ENCODE assay signal across 11 cellular contexts in the genomic region with DNA sequence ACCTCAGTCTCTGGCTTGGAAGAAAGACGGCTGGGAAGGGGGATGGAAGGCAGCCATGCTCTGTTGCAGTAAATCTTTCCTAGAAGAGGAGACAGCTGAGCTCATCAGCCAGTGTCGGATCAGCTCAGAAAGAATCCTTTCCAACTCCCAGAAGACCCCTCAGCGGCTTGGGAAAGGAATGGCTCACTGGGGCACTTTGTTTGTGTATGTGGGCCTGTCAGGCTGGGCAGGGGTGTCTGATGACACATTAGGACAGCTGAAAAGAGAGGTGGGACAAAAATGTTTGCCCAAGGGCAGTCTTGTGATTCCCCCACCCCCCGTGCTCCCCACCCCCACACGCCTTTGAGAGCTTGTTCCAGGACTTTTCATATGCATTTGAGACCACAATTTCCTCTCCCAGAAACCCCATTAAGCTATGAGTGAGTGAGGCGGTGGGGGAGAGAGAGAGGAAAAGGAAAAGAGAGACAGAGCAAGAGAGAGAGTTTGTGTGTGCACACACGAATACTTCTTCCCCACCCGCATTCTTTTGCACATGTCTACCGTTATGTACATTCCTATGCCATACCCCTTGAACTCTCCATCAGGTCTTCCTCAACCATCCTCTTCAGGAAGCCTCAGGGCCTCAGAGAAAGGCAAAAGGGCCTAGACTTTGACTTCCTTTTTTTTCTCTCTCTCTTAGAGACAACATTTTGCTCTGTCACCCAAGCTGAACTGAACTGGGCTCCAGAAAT.
DNase-seq lines count a peak whose midpoint lies in the region; ATAC-seq and TF ChIP-seq lines count a peak whose summit lies in the region.
"Had no signal": no experiment of that assay in that cellular context is flagged by ENCODE, and none has a peak within 500 bp of the region (broad histone marks: within the 10 kb centered on the region; RNA-seq: fewer than 3 reads in every experiment).

No MANE protein-coding gene starts in this region.

- H3K9me3 ChIP-seq in CD8-positive, alpha-beta T cell (ENCODE audit: low read length) = no peaks in the 10 kb centered on the region
- H3K9me3 ChIP-seq in ovary = no peaks in the 10 kb centered on the region

- 57 to 70% (median 67%) methylated on average over 9 of the region's 9 CpGs for WGBS in ovary, 3 donors

- H3K27ac ChIP-seq in CD8-positive, alpha-beta T cell (ENCODE audit: low read depth, low read length) = no peak overlapping the region
- H3K27ac ChIP-seq in ovary = no peak overlapping the region
- H3K27ac ChIP-seq: VCaP had no signal

- no peak overlapping the region for H3K4me3 Mint-ChIP-seq in CD8-positive, alpha-beta T cell
- H3K4me3 Mint-ChIP-seq in activated naive CD8-positive, alpha-beta T cell treated with anti-CD3 and anti-CD28 coated beads for 36 hours = no peak overlapping the region
- peak overlapping the region in 2 of 3 experiments; percentile 41 to 48 for H3K4me3 Mint-ChIP-seq in nephron

- H3K27ac Mint-ChIP-seq in CD8-positive, alpha-beta T cell = peak overlapping the region; percentile 60
- H3K27ac Mint-ChIP-seq in activated naive CD8-positive, alpha-beta T cell treated with anti-CD3 and anti-CD28 coated beads for 36 hours = peak overlapping the region; percentile 61
- H3K27ac Mint-ChIP-seq in nephron = peak overlapping the region in 2 of 3 experiments; percentile 98 to 99

- no peaks in the 10 kb centered on the region for H3K27me3 Mint-ChIP-seq in CD8-positive, alpha-beta T cell (ENCODE audit: low read depth)
- H3K27me3 Mint-ChIP-seq in activated naive CD8-positive, alpha-beta T cell treated with anti-CD3 and anti-CD28 coated beads for 36 hours = no peaks in the 10 kb centered on the region
- no peaks in the 10 kb centered on the region for H3K27me3 Mint-ChIP-seq in nephron (ENCODE audit: low read depth)

- no peaks in the 10 kb centered on the region for H3K27me3 ChIP-seq in CD8-positive, alpha-beta T cell (ENCODE audit: insufficient read depth, low read length)
- no peaks in the 10 kb centered on the region for H3K27me3 ChIP-seq in ovary

- no peak overlapping the region for H3K4me3 ChIP-seq in CD8-positive, alpha-beta T cell (ENCODE audit: low read depth, low read length)
- H3K4me3 ChIP-seq in ovary = no peak overlapping the region

- no peaks in the 10 kb centered on the region for H3K36me3 Mint-ChIP-seq in CD8-positive, alpha-beta T cell
- H3K36me3 Mint-ChIP-seq in activated naive CD8-positive, alpha-beta T cell treated with anti-CD3 and anti-CD28 coated beads for 36 hours = no peaks in the 10 kb centered on the region
- no peaks in the 10 kb centered on the region for H3K36me3 Mint-ChIP-seq in nephron (ENCODE audit: low read depth)

- no peak for TF ChIP-seq CTCF in CD8-positive, alpha-beta T cell (IDR thresholded peaks at IDR 0.05)
- TF ChIP-seq CTCF in nephron (IDR thresholded peaks at IDR 0.05; ENCODE audit: unreplicated experiment in 3 of 3) (no peak), ovary (IDR thresholded peaks at IDR 0.05) (no peak)

- intact Hi-C loops in CD8-positive, alpha-beta T cell (cut with DNase I, micrococcal nuclease) = loop anchor here in 1 of 2 experiments (10.0 kb wide), 1 partner anchor 139 kb away; no protein-coding TSS in a partner anchor
- intact Hi-C loops in ovary (cut with DNase I) = loop anchor here in 1 of 4 donors (5.0 kb wide), 1 partner anchor 63 kb away; no protein-coding TSS in a partner anchor

- H3K4me1 ChIP-seq in CD8-positive, alpha-beta T cell (ENCODE audit: insufficient read depth, low read length) = peaks cover 12% of the 10 kb centered on the region
- H3K4me1 ChIP-seq in ovary (ENCODE audit: insufficient read depth) = peaks cover 20% of the 10 kb centered on the region

- H3K4me1 Mint-ChIP-seq in CD8-positive, alpha-beta T cell (ENCODE audit: low read depth) = peaks cover 17% of the 10 kb centered on the region
- H3K4me1 Mint-ChIP-seq in activated naive CD8-positive, alpha-beta T cell treated with anti-CD3 and anti-CD28 coated beads for 36 hours = peaks cover 15% of the 10 kb centered on the region
- peaks cover 98% of the 10 kb centered on the region for H3K4me1 Mint-ChIP-seq in nephron

- DNase-seq in CD8-positive, alpha-beta T cell = no peak
- DNase-seq in LHCN-M2 (ENCODE audit: low read depth) (peak; percentile 100), ovary (no peak), DMS114 treated with DMSO at 0.1 percent for 48 hours (lab: John Stamatoyannopoulos, UW; ENCODE audit: unreplicated experiment) (no peak), NK-92 (lab: John Stamatoyannopoulos, UW; ENCODE audit: unreplicated experiment) (no peak)
- DNase-seq in activated naive CD8-positive, alpha-beta T cell treated with anti-CD3 and anti-CD28 coated beads for 36 hours = no peak
- no peak for DNase-seq in activated CD4-positive, CD25-positive, alpha-beta regulatory T cell treated with anti-CD3 and anti-CD28 coated beads, Interleukin-2, amount 50 U/mL, for 72 hours
- DNase-seq: NCI-H1436 treated with DMSO at 0.1 percent for 48 hours; stimulated activated CD4-positive, alpha-beta T cell treated with anti-CD3 and anti-CD28 coated beads, Interleukin-2, amount 100 ng/mL, for 24 hours had no signal

- TF ChIP-seq EP300 in ovary (IDR thresholded peaks at IDR 0.05) = no peak

- POLR2A ChIA-PET in CD8-positive, alpha-beta T cell (lab: Charles Lee) = interaction anchor here (0.7 kb wide), 1 partner anchor 49 kb away, joined by 3 read pairs; no protein-coding TSS in a partner anchor

- no peaks in the 10 kb centered on the region for H3K9me3 Mint-ChIP-seq in CD8-positive, alpha-beta T cell
- no peaks in the 10 kb centered on the region for H3K9me3 Mint-ChIP-seq in activated naive CD8-positive, alpha-beta T cell treated with anti-CD3 and anti-CD28 coated beads for 36 hours
- no peaks in the 10 kb centered on the region for H3K9me3 Mint-ChIP-seq in nephron

- ATAC-seq in CD8-positive, alpha-beta T cell = no peak

- no peaks in the 10 kb centered on the region for H3K36me3 ChIP-seq in CD8-positive, alpha-beta T cell (ENCODE audit: insufficient read depth, low read length)
- H3K36me3 ChIP-seq in ovary = no peaks in the 10 kb centered on the region

- TF ChIP-seq POLR2A in ovary (IDR thresholded peaks at IDR 0.05) = no peak

- CTCF ChIA-PET in CD8-positive, alpha-beta T cell (lab: Charles Lee) = no interaction called here

Comparison
In these comparisons a context has a peak if more than half of its experiments do, and no peak if none do; other contexts are left out.
1. H3K4me3 Mint-ChIP-seq: peak in nephron (2 of 3); none in CD8-positive, alpha-beta T cell (single experiment) and activated naive CD8-positive, alpha-beta T cell treated with anti-CD3 and anti-CD28 coated beads for 36 hours (single experiment).
2. Peak in every context shown above with its lines, with median percentiles within 50 percentile points of each other: H3K27ac Mint-ChIP-seq.